Comparison of ENCODE assay signal across 16 cellular contexts in genomic region chr22:46337870-46338269, GRCh38. TPM values are rescaled to one million over a fixed set of nuclear protein-coding genes. Genes with fewer than 3 reads are reported as not detected.
DNase-seq lines count a peak whose midpoint lies in the region; ATAC-seq lines count a peak whose summit lies in the region.
"Had no signal": no experiment of that assay in that cellular context is flagged by ENCODE, and none has a peak within 500 bp of the region (broad histone marks: within the 10 kb centered on the region; RNA-seq: fewer than 3 reads in every experiment).

No MANE protein-coding gene starts in this region.

- H3K9me3 ChIP-seq in T-helper 17 cell (ENCODE audit: control insufficient read depth, low read length, poor library complexity, severe bottlenecking), result no peaks in the 10 kb centered on the region
- H3K9me3 ChIP-seq: Caco-2, suprapubic skin had no signal

- H3K4me1 Mint-ChIP-seq in stimulated activated naive CD8-positive, alpha-beta T cell treated with anti-CD3 and anti-CD28 coated beads, Interleukin-15, Interleukin-2, amounts not matched to agents 100 ng/mL and 50 ng/mL, for 24 hours (ENCODE audit: low read depth), result peaks cover 35% of the 10 kb centered on the region
- peaks cover 43% of the 10 kb centered on the region for H3K4me1 Mint-ChIP-seq in stimulated activated naive CD8-positive, alpha-beta T cell treated with anti-CD3 and anti-CD28 coated beads, Interleukin-15, amount 100 ng/mL, for 72 hours
- H3K4me1 Mint-ChIP-seq in T-helper 17 cell (peaks cover 33% of the 10 kb centered on the region), naive B cell (peaks cover 32 to 43% (median 36%) of the 10 kb centered on the region in 3 donors)
- peaks cover 44% of the 10 kb centered on the region for H3K4me1 Mint-ChIP-seq in stimulated activated memory B cell treated with anti-CD40 and anti-IgM and Interleukin-4, amounts not matched to agents 10 μg/mL and 1 μg/mL and 100 μg/mL, for 72 hours

- no peaks in the 10 kb centered on the region for H3K27me3 Mint-ChIP-seq in stimulated activated naive CD8-positive, alpha-beta T cell treated with anti-CD3 and anti-CD28 coated beads, Interleukin-15, Interleukin-2, amounts not matched to agents 100 ng/mL and 50 ng/mL, for 24 hours
- no peaks in the 10 kb centered on the region for H3K27me3 Mint-ChIP-seq in stimulated activated naive CD8-positive, alpha-beta T cell treated with anti-CD3 and anti-CD28 coated beads, Interleukin-15, amount 100 ng/mL, for 72 hours
- no peaks in the 10 kb centered on the region for H3K27me3 Mint-ChIP-seq in T-helper 17 cell
- H3K27me3 Mint-ChIP-seq in naive B cell, result no peaks in the 10 kb centered on the region
- no peaks in the 10 kb centered on the region for H3K27me3 Mint-ChIP-seq in stimulated activated memory B cell treated with anti-CD40 and anti-IgM and Interleukin-4, amounts not matched to agents 10 μg/mL and 1 μg/mL and 100 μg/mL, for 72 hours

- no peak for DNase-seq in stimulated activated naive CD8-positive, alpha-beta T cell treated with anti-CD3 and anti-CD28 coated beads, Interleukin-15, amount 100 ng/mL, for 72 hours
- no peak for DNase-seq in T-helper 17 cell
- no peak for DNase-seq in naive B cell
- no peak for DNase-seq in 8988T
- DNase-seq: activated CD4-positive, alpha-beta T cell treated with anti-CD3 and anti-CD28 coated beads for 4 hours; activated CD8-positive, alpha-beta memory T cell treated with anti-CD3 and anti-CD28 coated beads, Interleukin-2, amount 50 U/mL, for 48 hours; Caco-2; dermis blood vessel endothelial cell; EL; NCI-H1417 treated with DMSO at 0.1 percent for 48 hours; NCI-H526; stimulated activated CD4-positive, alpha-beta T cell treated with anti-CD3 and anti-CD28 coated beads, Interleukin-4, amount 100 ng/mL, for 4 hours had no signal

- ATAC-seq in stimulated activated naive CD8-positive, alpha-beta T cell treated with anti-CD3 and anti-CD28 coated beads, Interleukin-15, amount 100 ng/mL, for 72 hours, result no peak
- ATAC-seq in T-helper 17 cell, result no peak
- ATAC-seq in naive B cell (ENCODE audit: low read depth in 2 of 2), result no peak
- no peak for ATAC-seq in stimulated activated memory B cell treated with anti-CD40 and anti-IgM and Interleukin-4, amounts not matched to agents 10 μg/mL and 1 μg/mL and 100 μg/mL, for 72 hours
- no peak for ATAC-seq in GM21360 (IDR thresholded peaks at IDR 0.05; ENCODE audit: unreplicated experiment)

- peak overlapping the region; percentile 26 for H3K4me3 Mint-ChIP-seq in stimulated activated naive CD8-positive, alpha-beta T cell treated with anti-CD3 and anti-CD28 coated beads, Interleukin-15, Interleukin-2, amounts not matched to agents 100 ng/mL and 50 ng/mL, for 24 hours
- no peak overlapping the region for H3K4me3 Mint-ChIP-seq in stimulated activated naive CD8-positive, alpha-beta T cell treated with anti-CD3 and anti-CD28 coated beads, Interleukin-15, amount 100 ng/mL, for 72 hours
- H3K4me3 Mint-ChIP-seq in T-helper 17 cell, result no peak overlapping the region
- peak overlapping the region; percentile 4 to 96 (median 51) for H3K4me3 Mint-ChIP-seq in naive B cell
- no peak overlapping the region for H3K4me3 Mint-ChIP-seq in stimulated activated memory B cell treated with anti-CD40 and anti-IgM and Interleukin-4, amounts not matched to agents 10 μg/mL and 1 μg/mL and 100 μg/mL, for 72 hours

- peak overlapping the region; percentile 75 for H3K27ac Mint-ChIP-seq in stimulated activated naive CD8-positive, alpha-beta T cell treated with anti-CD3 and anti-CD28 coated beads, Interleukin-15, Interleukin-2, amounts not matched to agents 100 ng/mL and 50 ng/mL, for 24 hours
- H3K27ac Mint-ChIP-seq in stimulated activated naive CD8-positive, alpha-beta T cell treated with anti-CD3 and anti-CD28 coated beads, Interleukin-15, amount 100 ng/mL, for 72 hours, result no peak overlapping the region
- H3K27ac Mint-ChIP-seq in T-helper 17 cell (peak overlapping the region; percentile 72), naive B cell (peak overlapping the region in 3 of 6 donors; percentile 44 to 88 (median 47))
- no peak overlapping the region for H3K27ac Mint-ChIP-seq in stimulated activated memory B cell treated with anti-CD40 and anti-IgM and Interleukin-4, amounts not matched to agents 10 μg/mL and 1 μg/mL and 100 μg/mL, for 72 hours

- H3K36me3 Mint-ChIP-seq in stimulated activated naive CD8-positive, alpha-beta T cell treated with anti-CD3 and anti-CD28 coated beads, Interleukin-15, Interleukin-2, amounts not matched to agents 100 ng/mL and 50 ng/mL, for 24 hours (ENCODE audit: low read depth), result peaks cover 62% of the 10 kb centered on the region
- H3K36me3 Mint-ChIP-seq in T-helper 17 cell (ENCODE audit: low read depth) (peaks cover 12% of the 10 kb centered on the region), naive B cell (peaks cover 16 to 18% of the 10 kb centered on the region in 2 donors)
- H3K36me3 Mint-ChIP-seq in stimulated activated memory B cell treated with anti-CD40 and anti-IgM and Interleukin-4, amounts not matched to agents 10 μg/mL and 1 μg/mL and 100 μg/mL, for 72 hours, result peaks cover 44% of the 10 kb centered on the region

- no peaks in the 10 kb centered on the region for H3K9me3 Mint-ChIP-seq in stimulated activated naive CD8-positive, alpha-beta T cell treated with anti-CD3 and anti-CD28 coated beads, Interleukin-15, Interleukin-2, amounts not matched to agents 100 ng/mL and 50 ng/mL, for 24 hours
- H3K9me3 Mint-ChIP-seq in stimulated activated naive CD8-positive, alpha-beta T cell treated with anti-CD3 and anti-CD28 coated beads, Interleukin-15, amount 100 ng/mL, for 72 hours, result no peaks in the 10 kb centered on the region
- no peaks in the 10 kb centered on the region for H3K9me3 Mint-ChIP-seq in naive B cell
- H3K9me3 Mint-ChIP-seq in stimulated activated memory B cell treated with anti-CD40 and anti-IgM and Interleukin-4, amounts not matched to agents 10 μg/mL and 1 μg/mL and 100 μg/mL, for 72 hours, result no peaks in the 10 kb centered on the region

RNA-seq across cellular contexts. Expression of gene TRMU, which starts 2.4 kb away (rescaled TPM):
- 10 to 100 TPM; 47.5 to 54.8 TPM for total RNA-seq in T-helper 17 cell
- polyA plus RNA-seq in naive B cell (ENCODE audit: low read depth in 6 of 6), result 10 to 100 TPM; 11.1 to 24.6 (median 17.4) TPM

RNA-seq across cellular contexts. Expression of gene GTSE1, which starts 41.2 kb away (rescaled TPM):
- under 1 TPM; 0.25 to 0.57 TPM for total RNA-seq in T-helper 17 cell
- under 1 TPM in 2 of 6 donors, not detected in 4; 0.10 to 0.11 TPM for polyA plus RNA-seq in naive B cell (ENCODE audit: low read depth in 6 of 6)

Comparison
In these comparisons a context has a peak if more than half of its experiments do, and no peak if none do; other contexts are left out.
1. H3K27ac Mint-ChIP-seq: peak in stimulated activated naive CD8-positive, alpha-beta T cell treated with anti-CD3 and anti-CD28 coated beads, Interleukin-15, Interleukin-2, amounts not matched to agents 100 ng/mL and 50 ng/mL, for 24 hours (single experiment) and T-helper 17 cell (single experiment); none in stimulated activated naive CD8-positive, alpha-beta T cell treated with anti-CD3 and anti-CD28 coated beads, Interleukin-15, amount 100 ng/mL, for 72 hours (0 of 2) and stimulated activated memory B cell treated with anti-CD40 and anti-IgM and Interleukin-4, amounts not matched to agents 10 μg/mL and 1 μg/mL and 100 μg/mL, for 72 hours (single experiment).
2. H3K4me3 Mint-ChIP-seq: peak in stimulated activated naive CD8-positive, alpha-beta T cell treated with anti-CD3 and anti-CD28 coated beads, Interleukin-15, Interleukin-2, amounts not matched to agents 100 ng/mL and 50 ng/mL, for 24 hours (single experiment) and naive B cell (8 of 8); none in stimulated activated naive CD8-positive, alpha-beta T cell treated with anti-CD3 and anti-CD28 coated beads, Interleukin-15, amount 100 ng/mL, for 72 hours (0 of 2), T-helper 17 cell (single experiment) and stimulated activated memory B cell treated with anti-CD40 and anti-IgM and Interleukin-4, amounts not matched to agents 10 μg/mL and 1 μg/mL and 100 μg/mL, for 72 hours (single experiment).